9 cellular contexts compared by ENCODE assay signal in the genomic region with DNA sequence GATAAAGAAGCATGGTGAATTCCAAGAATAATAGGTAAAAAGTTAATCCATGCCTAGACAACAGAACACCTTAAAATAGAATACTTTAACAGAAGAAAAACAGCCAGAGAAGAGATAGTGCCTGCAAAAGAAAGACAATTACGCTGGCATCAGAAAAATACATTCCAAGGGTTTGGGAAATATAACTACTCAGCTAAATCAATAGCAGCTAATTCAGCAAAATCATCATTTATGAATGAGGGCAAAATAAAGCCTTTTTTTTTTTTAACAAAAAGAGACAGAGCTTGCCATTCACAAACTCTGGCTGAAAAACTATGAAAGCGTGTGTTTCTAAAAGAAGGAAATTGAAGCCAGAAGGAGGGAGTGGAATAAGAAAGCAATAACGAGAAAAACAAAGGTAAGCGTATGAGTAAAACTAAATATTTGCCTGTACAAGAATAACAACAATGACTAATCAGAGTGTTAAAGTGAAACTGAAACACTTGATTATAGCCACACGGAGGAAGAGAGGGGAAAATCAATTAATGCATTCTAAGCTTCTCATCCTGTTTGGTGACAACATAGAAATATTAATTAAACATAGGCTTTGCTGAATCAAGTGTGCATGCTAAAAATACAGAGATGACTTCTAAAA.
DNase-seq lines count a peak whose midpoint lies in the region; ATAC-seq and TF ChIP-seq lines count a peak whose summit lies in the region.
"Had no signal": no experiment of that assay in that cellular context is flagged by ENCODE, and none has a peak within 500 bp of the region (broad histone marks: within the 10 kb centered on the region; RNA-seq: fewer than 3 reads in every experiment).

No MANE protein-coding gene starts in this region.

- peak; percentile 87 for ATAC-seq in activated CD8-positive, alpha-beta memory T cell treated with anti-CD3 and anti-CD28 coated beads, Interleukin-2, amount 10 ng/mL, durations not matched to agents 7 days and 5 days
- ATAC-seq in HG03159 (IDR thresholded peaks at IDR 0.05; ENCODE audit: unreplicated experiment) (peak; percentile 83), psoas muscle (no peak)

- H3K4me1 Mint-ChIP-seq in activated CD8-positive, alpha-beta memory T cell treated with anti-CD3 and anti-CD28 coated beads, Interleukin-2, amount 10 ng/mL, durations not matched to agents 7 days and 5 days: peaks cover 44% of the 10 kb centered on the region

- in situ Hi-C loops in astrocyte of the cerebellum (cut with HindIII; ENCODE audit: low sequenced_read_pairs): no loop called here

- CTCF ChIA-PET in activated CD8-positive, alpha-beta memory T cell treated with anti-CD3 and anti-CD28 coated beads, Interleukin-2, amount 10 ng/mL, durations not matched to agents 7 days and 5 days (lab: Charles Lee): interaction anchor here (0.7 to 5.4 kb wide), 3 partner anchors 10 to 614 kb away, joined by 3 to 25 read pairs (median 3); no protein-coding TSS in a partner anchor

- intact Hi-C loops in psoas muscle (cut with DNase I): no loop called here

- no peaks in the 10 kb centered on the region for H3K36me3 ChIP-seq in psoas muscle (ENCODE audit: insufficient read depth in 1 of 2, low read depth in 1 of 2)

- no peak for DNase-seq in activated CD8-positive, alpha-beta memory T cell treated with anti-CD3 and anti-CD28 coated beads, Interleukin-2, amount 10 ng/mL, durations not matched to agents 7 days and 5 days
- no peak for DNase-seq in activated CD8-positive, alpha-beta memory T cell treated with anti-CD3 and anti-CD28 coated beads, Interleukin-2, amount 50 U/mL, for 4 hours
- no peak for DNase-seq in astrocyte of the cerebellum (ENCODE audit: low read depth)
- no peak for DNase-seq in psoas muscle
- DNase-seq in T1000 (lab: John Stamatoyannopoulos, UW): no peak
- DNase-seq in NCI-H1092 (lab: John Stamatoyannopoulos, UW): no peak
- DNase-seq in DMS 273 treated with DMSO at 0.1 percent for 48 hours (lab: John Stamatoyannopoulos, UW): no peak

- no peaks in the 10 kb centered on the region for H3K9me3 Mint-ChIP-seq in activated CD8-positive, alpha-beta memory T cell treated with anti-CD3 and anti-CD28 coated beads, Interleukin-2, amount 10 ng/mL, durations not matched to agents 7 days and 5 days (ENCODE audit: low read depth)

- H3K4me1 ChIP-seq in psoas muscle: peaks cover 10% of the 10 kb centered on the region

- H3K27ac ChIP-seq in psoas muscle: no peak overlapping the region
- H3K27ac ChIP-seq: VCaP had no signal

- 51 to 66% (median 65%) methylated on average over 5 of the region's 5 CpGs for WGBS in psoas muscle, 3 donors

- H3K4me3 Mint-ChIP-seq in activated CD8-positive, alpha-beta memory T cell treated with anti-CD3 and anti-CD28 coated beads, Interleukin-2, amount 10 ng/mL, durations not matched to agents 7 days and 5 days: peak overlapping the region; percentile 61

- peaks cover 2% of the 10 kb centered on the region for H3K36me3 Mint-ChIP-seq in activated CD8-positive, alpha-beta memory T cell treated with anti-CD3 and anti-CD28 coated beads, Interleukin-2, amount 10 ng/mL, durations not matched to agents 7 days and 5 days

- no peaks in the 10 kb centered on the region for H3K27me3 ChIP-seq in psoas muscle (ENCODE audit: insufficient read depth in 3 of 3, low read length in 2 of 3)

- peak overlapping the region; percentile 74 for H3K27ac Mint-ChIP-seq in activated CD8-positive, alpha-beta memory T cell treated with anti-CD3 and anti-CD28 coated beads, Interleukin-2, amount 10 ng/mL, durations not matched to agents 7 days and 5 days

- H3K4me3 ChIP-seq in astrocyte of the cerebellum (ENCODE audit: low read depth, low read length) (peak overlapping the region; percentile 2), psoas muscle (peak overlapping the region; percentile 23)

- peaks cover 7% of the 10 kb centered on the region for H3K27me3 Mint-ChIP-seq in activated CD8-positive, alpha-beta memory T cell treated with anti-CD3 and anti-CD28 coated beads, Interleukin-2, amount 10 ng/mL, durations not matched to agents 7 days and 5 days

- TF ChIP-seq CTCF in astrocyte of the cerebellum (IDR thresholded peaks at IDR 0.05; ENCODE audit: low read depth, low read length, missing control alignments) (no peak), psoas muscle (IDR thresholded peaks at IDR 0.05) (no peak)

- H3K9me3 ChIP-seq in psoas muscle: no peaks in the 10 kb centered on the region

Comparison
In these comparisons a context has a peak if more than half of its experiments do, and no peak if none do; other contexts are left out.
1. ATAC-seq: peak in activated CD8-positive, alpha-beta memory T cell treated with anti-CD3 and anti-CD28 coated beads, Interleukin-2, amount 10 ng/mL, durations not matched to agents 7 days and 5 days (single experiment) and HG03159 (single experiment); none in psoas muscle (0 of 4).